ENCODE assay signal across 1 cellular context in the genomic region with DNA sequence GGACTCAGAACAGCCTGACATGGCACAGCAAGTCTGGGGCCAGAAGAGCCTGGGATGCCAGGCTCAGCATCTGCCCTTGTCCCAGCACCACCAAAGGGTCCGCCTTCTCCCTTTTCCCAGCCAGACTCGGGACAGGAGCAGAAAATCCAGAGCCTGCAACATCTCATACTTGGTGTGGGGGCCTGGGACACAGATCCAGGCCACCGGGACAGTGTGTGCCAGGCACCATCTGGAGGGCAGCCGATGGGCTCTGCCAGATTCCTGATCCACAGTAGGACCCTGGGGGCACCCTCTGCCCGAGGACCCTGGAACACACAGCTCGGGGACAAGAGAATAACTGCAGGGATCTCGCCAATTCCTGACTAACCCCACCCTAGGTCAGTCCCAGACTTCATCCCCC.
TF ChIP-seq lines count a peak whose summit lies in the region.

No MANE protein-coding gene starts in this region.

TF ChIP-seq in H1, 55 proteins besides CTCF, POLR2A, EP300 and RAD21:
- TF ChIP-seq JUND (IDR thresholded peaks at IDR 0.05; ENCODE audit: low read length) (no peak), TEAD4 (IDR thresholded peaks at IDR 0.05; ENCODE audit: low read depth, low read length) (no peak), SP1 (IDR thresholded peaks at IDR 0.05; ENCODE audit: low read depth, low read length) (no peak), SIX5 (IDR thresholded peaks at IDR 0.05; ENCODE audit: low read depth, low read length) (no peak), SRF (IDR thresholded peaks at IDR 0.05; ENCODE audit: low read depth, low read length) (no peak), KDM4A (IDR thresholded peaks at IDR 0.05; ENCODE audit: low read depth, low read length, severe bottlenecking) (no peak), CTBP2 (IDR thresholded peaks at IDR 0.05; ENCODE audit: borderline replicate concordance, insufficient read depth, insufficient read length, low read length) (no peak)
- TF ChIP-seq, protein P1, sequence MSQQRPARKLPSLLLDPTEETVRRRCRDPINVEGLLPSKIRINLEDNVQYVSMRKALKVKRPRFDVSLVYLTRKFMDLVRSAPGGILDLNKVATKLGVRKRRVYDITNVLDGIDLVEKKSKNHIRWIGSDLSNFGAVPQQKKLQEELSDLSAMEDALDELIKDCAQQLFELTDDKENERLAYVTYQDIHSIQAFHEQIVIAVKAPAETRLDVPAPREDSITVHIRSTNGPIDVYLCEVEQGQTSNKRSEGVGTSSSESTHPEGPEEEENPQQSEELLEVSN (IDR thresholded peaks at IDR 0.05) = no peak
